1 cellular context compared by ENCODE assay signal in genomic region chr6:28021011-28021410, GRCh38. TPM values are rescaled to one million over a fixed set of nuclear protein-coding genes. Genes with fewer than 3 reads are reported as not detected.
"Had no signal": no experiment of that assay in that cellular context is flagged by ENCODE, and none has a peak within 500 bp of the region (broad histone marks: within the 10 kb centered on the region; RNA-seq: fewer than 3 reads in every experiment).

No MANE protein-coding gene starts in this region.

RNA-seq across cellular contexts. Expression of gene ZNF165, which starts 59.4 kb away (rescaled TPM):
- total RNA-seq: ascending aorta had no signal
